27 cellular contexts compared by ENCODE assay signal in the genomic region with DNA sequence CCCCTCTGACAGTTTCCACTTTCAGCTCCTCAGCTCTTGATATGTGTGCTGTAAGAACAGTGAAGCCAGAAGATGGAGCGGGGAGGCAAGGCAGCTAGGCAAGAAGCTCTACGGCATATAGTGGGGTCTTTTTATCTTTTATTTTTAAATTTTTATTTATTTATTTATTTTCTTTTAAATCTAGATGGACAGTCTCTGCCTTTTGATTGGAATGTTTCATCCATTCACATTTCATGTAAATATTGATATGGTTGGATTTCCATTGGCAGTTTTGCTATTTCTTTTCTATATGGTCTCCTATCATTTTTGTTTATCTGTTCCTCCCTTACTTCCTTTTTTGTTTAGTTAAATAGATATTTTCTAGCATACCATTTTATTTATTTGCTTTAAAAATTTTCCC.
"Had no signal": no experiment of that assay in that cellular context is flagged by ENCODE, and none has a peak within 500 bp of the region (broad histone marks: within the 10 kb centered on the region; RNA-seq: fewer than 3 reads in every experiment).

No MANE protein-coding gene starts in this region.

- H3K4me3 ChIP-seq: stomach, suprapubic skin, testis, thoracic aorta, thyroid gland, tibial artery, tibial nerve, transverse colon, upper lobe of left lung, upper lobe of right lung, uterus, vagina had no signal

- H3K27me3 ChIP-seq: stomach, suprapubic skin, testis, thyroid gland, tibial artery, tibial nerve, transverse colon, upper lobe of left lung, upper lobe of right lung, uterus, vagina had no signal

- ATAC-seq: stimulated activated effector memory CD8-positive, alpha-beta T cell treated with anti-CD3 and anti-CD28 coated beads, Interleukin-12 subunit alpha, Interleukin-12 subunit beta, amount 100 ng/mL, for 72 hours; stimulated activated memory B cell treated with anti-CD40 and anti-IgM and Interleukin-4, amounts not matched to agents 10 μg/mL and 1 μg/mL and 100 μg/mL, for 72 hours; stimulated activated naive B cell treated with anti-CD40 and anti-IgM and Interleukin-4, amounts not matched to agents 10 μg/mL and 1 μg/mL and 100 μg/mL, for 72 hours; stimulated activated naive CD8-positive, alpha-beta T cell treated with anti-CD3 and anti-CD28 coated beads, Interleukin-15, amount 100 ng/mL, for 72 hours; stimulated activated naive CD8-positive, alpha-beta T cell treated with anti-CD3 and anti-CD28 coated beads, Interleukin-15, Interleukin-2, amounts not matched to agents 100 U/mL and 50 U/mL, for 24 hours; upper lobe of right lung had no signal

- H3K4me1 ChIP-seq: stomach, suprapubic skin, testis, thyroid gland, tibial artery, tibial nerve, transverse colon, upper lobe of left lung, upper lobe of right lung, uterus, vagina had no signal

- FAIRE-seq: urothelium cell line had no signal

- DNase-seq: stimulated activated CD4-positive, alpha-beta T cell treated with anti-CD3 and anti-CD28 coated beads, Interleukin-2, amount 100 ng/mL, for 48 hours; stimulated activated CD4-positive, alpha-beta T cell treated with anti-CD3 and anti-CD28 coated beads, Interleukin-4, amount 100 ng/mL, for 1 hour; stimulated activated CD4-positive, alpha-beta T cell treated with anti-CD3 and anti-CD28 coated beads, Interleukin-4, amount 100 ng/mL, for 24 hours; stimulated activated CD4-positive, alpha-beta T cell treated with anti-CD3 and anti-CD28 coated beads, Interleukin-4, amount 100 ng/mL, for 4 hours; stimulated activated CD8-positive, alpha-beta memory T cell treated with anti-CD3 and anti-CD28 coated beads, Interleukin-4, amount 100 ng/mL, for 48 hours; stimulated activated naive B cell treated with anti-CD40 and anti-IgM and Interleukin-4, amounts not matched to agents 10 μg/mL and 1 μg/mL and 100 μg/mL, for 72 hours; stimulated activated naive CD4-positive, alpha-beta T cell; stimulated activated naive CD4-positive, alpha-beta T cell treated with Interleukin-2 at 50 U/mL for 16 hours; stimulated activated naive CD8-positive, alpha-beta T cell treated with anti-CD3 and anti-CD28 coated beads, Interleukin-15, amount 100 ng/mL, for 72 hours; stimulated activated naive CD8-positive, alpha-beta T cell treated with anti-CD3 and anti-CD28 coated beads, Interleukin-15, Interleukin-2, amounts not matched to agents 100 U/mL and 50 U/mL, for 24 hours; stomach; substantia nigra; testis; thyroid gland; tibial artery; transverse colon; trophoblast cell; upper lobe of left lung; upper lobe of right lung; uterus had no signal

- H3K27ac ChIP-seq: stomach, suprapubic skin, testis, thoracic aorta, thyroid gland, tibial artery, tibial nerve, transverse colon, upper lobe of left lung, upper lobe of right lung, uterus, vagina had no signal

- H3K9me3 ChIP-seq: testis, thyroid gland, vagina had no signal

- H3K36me3 ChIP-seq: stomach, suprapubic skin, thoracic aorta, thyroid gland, tibial artery, tibial nerve, transverse colon, upper lobe of left lung, upper lobe of right lung, uterus, vagina had no signal
